ENCODE assay signal across 1 cellular context in genomic region chr10:59362184-59362966, GRCh38.
TF ChIP-seq lines count a peak whose summit lies in the region.

TSS of gene FAM13C (minus strand) at chr10:59362549. CDS start at chr10:59362460, 89 bp downstream.

TF ChIP-seq in HEK293, 187 proteins besides CTCF, POLR2A, EP300 and RAD21 (continued from another document):
- TF ChIP-seq YY1 (tag by site-specific recombination; IDR thresholded peaks at IDR 0.05): peak; percentile 26; the same call in 1 of the 2 replicates
- no peak for TF ChIP-seq ZNF654 (tag by site-specific recombination; IDR thresholded peaks at IDR 0.05; ENCODE audit: low read depth)
